8 cellular contexts compared by ENCODE assay signal in the genomic region with DNA sequence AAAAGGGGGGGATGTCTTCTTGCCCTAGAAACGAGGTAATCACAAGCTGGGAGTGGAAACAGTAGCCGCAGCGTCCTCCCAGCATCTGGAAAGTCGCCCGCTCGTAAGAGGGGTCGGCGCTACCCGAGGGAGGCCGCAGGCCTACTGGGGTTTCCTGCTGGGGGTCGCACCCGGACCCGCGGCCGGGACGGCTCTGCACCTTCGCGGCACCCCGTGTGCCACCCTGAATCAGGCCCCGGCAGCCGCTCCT.
DNase-seq lines count a peak whose midpoint lies in the region; ATAC-seq and TF ChIP-seq lines count a peak whose summit lies in the region.

No MANE protein-coding gene starts in this region.

- no peaks in the 10 kb centered on the region for H3K9me3 ChIP-seq in DOHH2 (ENCODE audit: control insufficient read depth, insufficient read depth, low read length)
- no peaks in the 10 kb centered on the region for H3K9me3 ChIP-seq in mucosa of stomach (ENCODE audit: control insufficient read depth, low read length)

- H3K4me3 ChIP-seq in DOHH2 (ENCODE audit: low read length) = peak overlapping the region; percentile 87
- peak overlapping the region; percentile 62 for H3K4me3 ChIP-seq in HL-60 (replicated peaks; ENCODE audit: insufficient read depth, low read length)
- peak overlapping the region; percentile 58 for H3K4me3 ChIP-seq in mucosa of stomach (ENCODE audit: low read length)

- POLR2A ChIA-PET in HEK293T (lab: Yijun Ruan, JAX) = interaction anchor here (0.8 to 3.7 kb wide), 9 partner anchors 9 to 165 kb away, joined by 3 to 17 read pairs (median 4); partner anchors contain the start of genes HSPA2 and MTHFD1

- peaks cover 9% of the 10 kb centered on the region for H3F3A ChIP-seq in DOHH2 (ENCODE audit: control insufficient read depth, insufficient read depth)

- H3K27ac ChIP-seq in DOHH2 (ENCODE audit: low read depth, low read length) (peak overlapping the region; percentile 95), HL-60 (replicated peaks) (peak overlapping the region; percentile 98)

- peaks cover 86% of the 10 kb centered on the region for H3K79me2 ChIP-seq in DOHH2 (ENCODE audit: control insufficient read depth, low read length)

- peaks cover 50% of the 10 kb centered on the region for H3K4me1 ChIP-seq in DOHH2 (ENCODE audit: control insufficient read depth, low read length)
- peaks cover 18% of the 10 kb centered on the region for H3K4me1 ChIP-seq in mucosa of stomach (ENCODE audit: control insufficient read depth, insufficient read depth, low read length)

- H4K20me1 ChIP-seq in DOHH2 (ENCODE audit: control insufficient read depth, insufficient read depth, low read depth, low read length) = peaks cover 11% of the 10 kb centered on the region; the same call in 1 of the 2 replicates

- DNase-seq in HL-60 (ENCODE audit: low read depth in 1 of 2, low spot score in 1 of 2) (no peak), T-helper 9 cell (no peak), GM13977 (ENCODE audit: low spot score) (no peak), HEK293T (ENCODE audit: extremely low spot score) (no peak)
- no peak for DNase-seq in central memory CD8-positive, alpha-beta T cell (ENCODE audit: low spot score in 2 of 2)

- ATAC-seq in central memory CD8-positive, alpha-beta T cell (replicated peaks; ENCODE audit: extremely low read depth, poor library complexity, severe bottlenecking) = no peak
- no peak for ATAC-seq in HG03457 (IDR thresholded peaks at IDR 0.05; ENCODE audit: unreplicated experiment)

- H3K4me2 ChIP-seq in DOHH2 (ENCODE audit: low read length) = peak overlapping the region; percentile 90

- H3K27ac Mint-ChIP-seq in central memory CD8-positive, alpha-beta T cell (ENCODE audit: low read depth) = peak overlapping the region; percentile 98

- TF ChIP-seq CTCF in DOHH2 (IDR thresholded peaks at IDR 0.05; ENCODE audit: low read depth, low read length, poor library complexity, severe bottlenecking) (no peak), HL-60 (IDR thresholded peaks at IDR 0.05; ENCODE audit: insufficient read depth, low read length) (no peak), GM13977 (IDR thresholded peaks at IDR 0.05; ENCODE audit: extremely low read depth, insufficient read depth, missing control alignments) (no peak)

- H3K4me3 Mint-ChIP-seq in central memory CD8-positive, alpha-beta T cell = peak overlapping the region; percentile 91

- no peaks in the 10 kb centered on the region for H3K9me3 Mint-ChIP-seq in central memory CD8-positive, alpha-beta T cell

- no peaks in the 10 kb centered on the region for H3K27me3 Mint-ChIP-seq in central memory CD8-positive, alpha-beta T cell

- peaks cover 65% of the 10 kb centered on the region for H3K4me1 Mint-ChIP-seq in central memory CD8-positive, alpha-beta T cell

- in situ Hi-C loops in GM13977 (cut with MboI; ENCODE audit: low pct_unique_long_range_greater_than_20kb, low sequenced_read_pairs, unreplicated experiment) = no loop called here

- peaks cover 78% of the 10 kb centered on the region for H3K36me3 ChIP-seq in DOHH2 (ENCODE audit: control insufficient read depth, low read length)
- no peaks in the 10 kb centered on the region for H3K36me3 ChIP-seq in mucosa of stomach (ENCODE audit: control insufficient read depth, insufficient read depth, low read length)

- no peaks in the 10 kb centered on the region; the same call in 1 of the 2 replicates for H3K27me3 ChIP-seq in DOHH2 (ENCODE audit: control insufficient read depth, low read length)
- H3K27me3 ChIP-seq in HL-60 (ENCODE audit: insufficient read depth, poor library complexity, severe bottlenecking) = no peaks in the 10 kb centered on the region
- H3K27me3 ChIP-seq in mucosa of stomach (ENCODE audit: control insufficient read depth, insufficient read depth, low read length) = no peaks in the 10 kb centered on the region

- peak overlapping the region; percentile 99 for H3K9ac ChIP-seq in mucosa of stomach (ENCODE audit: low read length)

- CTCF ChIA-PET in HEK293T (lab: Yijun Ruan, JAX) = interaction anchor here (0.9 to 1.3 kb wide), 2 partner anchors 17 to 136 kb away, joined by 3 to 5 read pairs; no protein-coding TSS in a partner anchor

- no peaks in the 10 kb centered on the region for H3K9me2 ChIP-seq in DOHH2 (replicated peaks; ENCODE audit: control insufficient read depth, low read length)

- H3K36me3 Mint-ChIP-seq in central memory CD8-positive, alpha-beta T cell (ENCODE audit: insufficient read depth) = peaks cover 46% of the 10 kb centered on the region

TF ChIP-seq in HEK293T, 16 proteins besides CTCF, POLR2A, EP300 and RAD21:
- TF ChIP-seq FOXA1 (IDR thresholded peaks at IDR 0.05) (no peak), SP1 (IDR thresholded peaks at IDR 0.05) (no peak), FOXM1 (IDR thresholded peaks at IDR 0.05; ENCODE audit: borderline replicate concordance) (no peak), CTBP1 (IDR thresholded peaks at IDR 0.05; ENCODE audit: borderline replicate concordance) (no peak), L3MBTL2 (conservative IDR thresholded peaks at IDR 0.05) (no peak)
